Comparison of ENCODE assay signal across 8 cellular contexts in the genomic region with DNA sequence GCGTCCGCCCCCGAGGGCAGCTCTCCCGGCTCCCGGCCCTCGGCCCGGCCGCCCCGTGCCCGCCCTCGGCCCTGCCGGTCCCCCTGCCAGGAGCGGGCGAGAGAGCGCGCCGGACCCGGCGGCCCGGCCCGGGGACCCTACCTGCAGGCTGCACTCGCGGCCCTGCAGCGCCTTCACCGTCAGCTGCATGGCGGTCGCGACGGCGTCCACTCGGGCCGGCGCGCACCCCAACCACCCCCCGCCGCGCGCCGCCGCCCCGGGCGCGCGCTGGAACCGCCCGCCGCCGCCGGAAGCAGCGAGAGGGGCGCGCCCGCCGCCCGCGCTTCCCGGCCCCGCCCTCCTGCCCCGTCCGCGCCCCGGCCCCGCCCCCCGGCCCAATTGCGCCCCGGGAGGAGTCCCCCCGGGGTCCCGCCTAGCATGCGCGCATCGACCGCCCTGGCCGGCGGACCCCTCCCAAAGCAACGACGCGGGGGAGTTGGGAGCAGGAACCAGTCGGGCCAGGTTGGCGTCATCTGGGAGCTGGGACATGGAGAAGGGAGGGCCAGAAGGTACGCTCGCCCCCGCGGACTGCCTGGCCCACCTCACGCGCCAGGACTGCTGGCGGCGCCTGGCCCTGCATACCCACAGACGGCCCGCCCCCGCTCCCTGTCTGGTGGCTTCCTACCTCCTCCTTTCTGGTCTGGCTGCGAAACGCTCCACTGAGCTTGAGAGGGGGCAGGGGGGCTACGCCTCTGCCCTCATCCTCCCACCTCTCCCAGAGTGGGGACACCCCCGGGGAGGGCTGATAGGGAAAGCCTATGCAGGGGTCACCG. TPM values are rescaled to one million over a fixed set of nuclear protein-coding genes. Genes with fewer than 3 reads are reported as not detected.
A peak's percentile ranks its signal among the peaks of the same experiment; 100 is the strongest.
DNase-seq lines count a peak whose midpoint lies in the region; TF ChIP-seq lines count a peak whose summit lies in the region.

A gene (minus strand): TSS at position 220 of the 812 bp plus-strand sequence. CDS start 31 bp downstream, at position 189.

- peak; percentile 45 for TF ChIP-seq POLR2A in NB4 (IDR thresholded peaks at IDR 0.05; ENCODE audit: extremely low read depth, insufficient read length)

- TF ChIP-seq CTCF in NB4 (IDR thresholded peaks at IDR 0.05; ENCODE audit: low read depth, low read length) (no peak), WI38 (IDR thresholded peaks at IDR 0.05; ENCODE audit: low read depth, low read length) (no peak), kidney epithelial cell (IDR thresholded peaks at IDR 0.05; ENCODE audit: insufficient read depth, low read length, poor library complexity, severe bottlenecking) (no peak)

- H3K4me3 ChIP-seq in NB4 (ENCODE audit: low read depth, low read length) (peak within 1 kb of the TSS; percentile 70), WI38 (ENCODE audit: low read depth, low read length) (peak within 1 kb of the TSS; percentile 59), kidney epithelial cell (ENCODE audit: low read depth, low read length) (peak within 1 kb of the TSS; percentile 55)

- H3K27me3 ChIP-seq in kidney epithelial cell (ENCODE audit: control insufficient read depth, insufficient read depth, low read length) = no peaks in the 10 kb centered on the region

- DNase-seq in NK-92 treated with Interleukin-12 subunit alpha and Interleukin-12 subunit beta, amount 100 ng/mL, for 24 hours (lab: John Stamatoyannopoulos, UW) = peak; percentile 39
- DNase-seq in NK-92 (lab: John Stamatoyannopoulos, UW; ENCODE audit: unreplicated experiment) = no peak
- DNase-seq in NB4 (ENCODE audit: low read depth) = peak; percentile 75
- peak; percentile 27 for DNase-seq in cerebellar cortex (ENCODE audit: low spot score)
- DNase-seq in kidney epithelial cell (ENCODE audit: low read depth) = no peak
- DNase-seq in stimulated activated CD4-positive, alpha-beta T cell treated with anti-CD3 and anti-CD28 coated beads, Interleukin-15, amount 100 ng/mL, for 1 hour (ENCODE audit: low read depth in 1 of 2, low spot score in 1 of 2) = peak; percentile 15 to 48
- DNase-seq in GF-D8 (lab: John Stamatoyannopoulos, UW) = no peak

- H3K36me3 ChIP-seq in kidney epithelial cell (ENCODE audit: control insufficient read depth, insufficient read depth, low read length) = no peaks in the 10 kb centered on the region

RNA-seq across cellular contexts. Expression of the gene that starts here (rescaled TPM):
- total RNA-seq in kidney epithelial cell = 48.3 and 55.9 TPM in 2 replicates

Comparison
In these comparisons a context has a peak if more than half of its experiments do, and no peak if none do; other contexts are left out.
1. DNase-seq: peak in NK-92 treated with Interleukin-12 subunit alpha and Interleukin-12 subunit beta, amount 100 ng/mL, for 24 hours (single experiment), NB4 (single experiment), cerebellar cortex (single experiment) and stimulated activated CD4-positive, alpha-beta T cell treated with anti-CD3 and anti-CD28 coated beads, Interleukin-15, amount 100 ng/mL, for 1 hour (2 of 2); none in NK-92 (single experiment), kidney epithelial cell (single experiment) and GF-D8 (single experiment).
2. Peak in every context shown above with its lines, with median percentiles within 50 percentile points of each other: H3K4me3 ChIP-seq.